ENCODE assay signal across 16 cellular contexts in genomic region chr12:53388932-53389331, GRCh38. TPM values are rescaled to one million over a fixed set of nuclear protein-coding genes. Genes with fewer than 3 reads are reported as not detected.
DNase-seq lines count a peak whose midpoint lies in the region; ATAC-seq and TF ChIP-seq lines count a peak whose summit lies in the region.
"Had no signal": no experiment of that assay in that cellular context is flagged by ENCODE, and none has a peak within 500 bp of the region (broad histone marks: within the 10 kb centered on the region; RNA-seq: fewer than 3 reads in every experiment).

No MANE protein-coding gene starts in this region.

- no TSS peak for BruUV-seq in IMR-90 (replicated peaks; lab: Mats Ljungman, UMichigan)

- TF ChIP-seq CTCF in AG04450 (IDR thresholded peaks at IDR 0.05; ENCODE audit: low read depth, low read length) (no peak), IMR-90 (conservative IDR thresholded peaks at IDR 0.05; ENCODE audit: low read depth, low read length) (no peak), choroid plexus epithelial cell (conservative IDR thresholded peaks at IDR 0.05; ENCODE audit: low read depth, low read length) (no peak), osteoblast (IDR thresholded peaks at IDR 0.05; ENCODE audit: extremely low read depth, low read depth, low read length) (no peak), GM23338 (conservative IDR thresholded peaks at IDR 0.05; ENCODE audit: low read depth in 2 of 2) (no peak)

- peak overlapping the region; percentile 90 for H2AK5ac ChIP-seq in IMR-90 (ENCODE audit: low read depth, low read length)

- H2BK120ac ChIP-seq in IMR-90 (ENCODE audit: low read depth, low read length) = no peak overlapping the region

- H3K4me2 ChIP-seq in IMR-90 (ENCODE audit: low read depth, low read length) (peak overlapping the region; percentile 85), osteoblast (ENCODE audit: insufficient read depth, low read length) (peak overlapping the region; percentile 69), GM23338 (no peak overlapping the region)
- H3K4me2 ChIP-seq: neural progenitor cell had no signal

- H3K23ac ChIP-seq in IMR-90 (ENCODE audit: low read depth, low read length) = peak overlapping the region; percentile 81; the same call in 1 of the 2 replicates

- no CpG with 5 or more reads among the region's 4 CpGs for WGBS in IMR-90 (ENCODE audit: extremely low coverage in 2 of 2, insufficient read length in 1 of 2), 2 experiments

- H2BK15ac ChIP-seq in IMR-90 (ENCODE audit: low read depth, low read length) = peak overlapping the region; percentile 74; the same call in 1 of the 3 replicates

- H3K4me3 ChIP-seq in AG04450 (ENCODE audit: low read depth, low read length) = peak overlapping the region; percentile 0
- H3K4me3 ChIP-seq in IMR-90 (ENCODE audit: insufficient read depth, low read depth, low read length) = no peak overlapping the region
- peak overlapping the region; percentile 12 for H3K4me3 ChIP-seq in choroid plexus epithelial cell (ENCODE audit: low read depth, low read length)
- peak overlapping the region; percentile 22 for H3K4me3 ChIP-seq in osteoblast (ENCODE audit: insufficient read depth, low read length)
- no peak overlapping the region for H3K4me3 ChIP-seq in GM23338
- H3K4me3 ChIP-seq: neural progenitor cell had no signal

- no peaks in the 10 kb centered on the region for H3K9me2 ChIP-seq in GM23338 (ENCODE audit: insufficient read depth)

- H4K20me1 ChIP-seq in IMR-90 (ENCODE audit: insufficient read depth, low read length) (peaks cover 13% of the 10 kb centered on the region; the same call in 1 of the 2 replicates), osteoblast (ENCODE audit: insufficient read depth, low read length) (no peaks in the 10 kb centered on the region), GM23338 (replicated peaks; ENCODE audit: insufficient read depth) (peaks cover 26% of the 10 kb centered on the region)

- POLR2A ChIA-PET in AG04450 (lab: Yijun Ruan, JAX) (interaction anchor here (1.0 to 1.7 kb wide), 2 partner anchors 9 to 10 kb away, joined by 3 to 6 read pairs; partner anchors contain the start of gene SP1), IMR-90 (lab: Charles Lee; ENCODE audit: unreplicated experiment) (no interaction called here)

- no peaks in the 10 kb centered on the region; the same call in 2 of the 3 replicates for H3K9me3 Mint-ChIP-seq in GM23338
- H3K9me3 Mint-ChIP-seq: neural progenitor cell had no signal

- no peak overlapping the region for H2AFZ ChIP-seq in IMR-90 (replicated peaks; ENCODE audit: low read length, poor library complexity)
- H2AFZ ChIP-seq in osteoblast (ENCODE audit: low read length) = no peak overlapping the region
- H2AFZ ChIP-seq in GM23338 = no peak overlapping the region
- H2AFZ ChIP-seq: neural progenitor cell had no signal

- no peak for TF ChIP-seq POLR2A in IMR-90 (IDR thresholded peaks at IDR 0.05; ENCODE audit: low read depth, low read length)

- DNase-seq in AG04450 (ENCODE audit: low read depth, low spot score) (no peak), IMR-90 (no peak), choroid plexus epithelial cell (ENCODE audit: low read depth) (no peak), osteoblast (ENCODE audit: insufficient read length, low spot score, missing footprints) (no peak), RKO (ENCODE audit: low spot score) (no peak), GM23338 (ENCODE audit: low spot score) (no peak), HuH-7 (ENCODE audit: low spot score) (no peak), posterior cingulate gyrus (no peak)
- DNase-seq: activated CD4-positive, alpha-beta T cell treated with anti-CD3 and anti-CD28 coated beads for 36 hours; Calu3; NCI-H510A had no signal

- dilution Hi-C loops in IMR-90 (cut with HindIII; ENCODE audit: low sequenced_read_pairs, unreplicated experiment) = no loop called here

- no peaks in the 10 kb centered on the region for H3K9me3 ChIP-seq in AG04450 (ENCODE audit: control insufficient read depth, insufficient read depth, low read length)
- H3K9me3 ChIP-seq in IMR-90 (ENCODE audit: control insufficient read depth, insufficient read depth, low read length) = no peaks in the 10 kb centered on the region
- no peaks in the 10 kb centered on the region for H3K9me3 ChIP-seq in osteoblast (ENCODE audit: low read depth, low read length)

- H3K14ac ChIP-seq in IMR-90 (replicated peaks; ENCODE audit: low read depth, low read length) = no peak overlapping the region; the same call in 1 of the 2 replicates

- CTCF ChIA-PET in AG04450 (lab: Charles Lee) = interaction anchor here (2.4 to 3.9 kb wide), 3 partner anchors 32 to 68 kb away, joined by 8 to 15 read pairs (median 12); partner anchors contain the start of gene AAAS
- CTCF ChIA-PET in IMR-90 (lab: Yijun Ruan, JAX) = interaction anchor here (0.7 to 1.6 kb wide), 2 partner anchors 36 to 346 kb away, joined by 3 to 4 read pairs; no protein-coding TSS in a partner anchor

- H3F3A ChIP-seq in GM23338 (replicated peaks; ENCODE audit: low read depth) = no peaks in the 10 kb centered on the region; the same call in 1 of the 2 replicates

- H3K4me1 ChIP-seq in IMR-90 (ENCODE audit: control insufficient read depth, insufficient read depth, low read length) (peaks cover 16% of the 10 kb centered on the region), osteoblast (ENCODE audit: insufficient read depth, low read length) (peaks cover 39% of the 10 kb centered on the region), GM23338 (ENCODE audit: insufficient read depth) (0 out of 2 replicates have a peak, but pooled peaks cover 3% of the 10 kb centered on the region)

- H3K36me3 ChIP-seq in IMR-90 (ENCODE audit: control insufficient read depth, insufficient read depth, low read length) (peaks cover 7% of the 10 kb centered on the region), osteoblast (ENCODE audit: insufficient read depth, low read length) (peaks cover 10% of the 10 kb centered on the region), GM23338 (ENCODE audit: insufficient read depth) (peaks cover 11% of the 10 kb centered on the region; the same call in 1 of the 2 replicates)
- H3K36me3 ChIP-seq: neural progenitor cell had no signal

- no peak overlapping the region for H3K9ac ChIP-seq in IMR-90 (ENCODE audit: low read depth, low read length)
- H3K9ac ChIP-seq: neural progenitor cell had no signal

- H3K27me3 Mint-ChIP-seq in GM23338 (ENCODE audit: insufficient read depth, low read depth, poor library complexity) = peaks cover 8% of the 10 kb centered on the region
- H3K27me3 Mint-ChIP-seq: activated CD4-positive, alpha-beta T cell treated with anti-CD3 and anti-CD28 coated beads for 36 hours had no signal

- in situ Hi-C loops in IMR-90 (cut with MboI; ENCODE audit: low sequenced_read_pairs) = no loop called here

- peaks cover 29% of the 10 kb centered on the region for H3K36me3 Mint-ChIP-seq in GM23338 (ENCODE audit: low read depth)

- intact Hi-C loops in IMR-90 (cut with micrococcal nuclease) (no loop called here), posterior cingulate gyrus (cut with DNase I) (no loop called here)

- peak overlapping the region; percentile 39 to 82; a peak in 3 of 4 replicates for H4K8ac ChIP-seq in IMR-90 (ENCODE audit: low read depth in 2 of 2, low read length in 2 of 2)

- H3K18ac ChIP-seq in IMR-90 (ENCODE audit: low read depth, low read length) = peak overlapping the region; percentile 48

- TF ChIP-seq RAD21 in IMR-90 (IDR thresholded peaks at IDR 0.05; ENCODE audit: low read length) = no peak

- peak overlapping the region; percentile 40; the same call in 1 of the 2 replicates for H3K56ac ChIP-seq in IMR-90 (ENCODE audit: extremely low read depth, insufficient read depth, low read length)

- peaks cover 18 to 58% of the 10 kb centered on the region in 2 experiments; a peak in 3 of 4 replicates for H3K79me1 ChIP-seq in IMR-90 (ENCODE audit: low read depth in 1 of 2, low read length in 2 of 2)

- H3K79me2 ChIP-seq in osteoblast (ENCODE audit: insufficient read depth, low read length) (peaks cover 78% of the 10 kb centered on the region), GM23338 (replicated peaks; ENCODE audit: insufficient read depth) (peaks cover 97% of the 10 kb centered on the region)

- H2BK5ac ChIP-seq in IMR-90 (ENCODE audit: low read depth, low read length, poor library complexity, severe bottlenecking) = peak overlapping the region; percentile 87

- no peaks in the 10 kb centered on the region for H3K27me3 ChIP-seq in AG04450 (ENCODE audit: control insufficient read depth, insufficient read depth, low read length)
- no peaks in the 10 kb centered on the region for H3K27me3 ChIP-seq in IMR-90 (ENCODE audit: control insufficient read depth, insufficient read depth, low read length)
- no peaks in the 10 kb centered on the region for H3K27me3 ChIP-seq in osteoblast (ENCODE audit: insufficient read depth, low read length)
- H3K27me3 ChIP-seq in GM23338 (ENCODE audit: insufficient read depth) = no peaks in the 10 kb centered on the region
- H3K27me3 ChIP-seq: neural progenitor cell had no signal

- peak overlapping the region; percentile 38 for H3K4ac ChIP-seq in IMR-90 (ENCODE audit: low read depth, low read length)

- 0 out of 2 replicates have a peak overlapping the region, but pooled peaks have one; percentile 34 for H2BK20ac ChIP-seq in IMR-90 (ENCODE audit: low read depth, low read length)

- no peak overlapping the region for H3K27ac Mint-ChIP-seq in GM23338
- H3K27ac Mint-ChIP-seq: neural progenitor cell had no signal

- peak overlapping the region; percentile 77 for H4K5ac ChIP-seq in IMR-90 (ENCODE audit: low read depth, low read length)

- H3K4me1 Mint-ChIP-seq in GM23338 = peaks cover 4% of the 10 kb centered on the region; the same call in 2 of the 3 replicates

- peak overlapping the region; percentile 52 for H3K27ac ChIP-seq in AG04450 (ENCODE audit: low read depth, low read length)
- peak overlapping the region; percentile 83; the same call in 1 of the 2 replicates for H3K27ac ChIP-seq in IMR-90 (ENCODE audit: insufficient read depth, low read length)
- H3K27ac ChIP-seq in osteoblast (ENCODE audit: low read depth, low read length) = peak overlapping the region; percentile 86
- H3K27ac ChIP-seq in GM23338 (ENCODE audit: low read depth) = no peak overlapping the region

- H4K91ac ChIP-seq in IMR-90 (ENCODE audit: insufficient read depth, low read depth, low read length) = peak overlapping the region; percentile 10; the same call in 1 of the 2 replicates

- no peak overlapping the region for H3K4me3 Mint-ChIP-seq in GM23338
- H3K4me3 Mint-ChIP-seq: neural progenitor cell had no signal

- H3K9me1 ChIP-seq in IMR-90 (ENCODE audit: insufficient read depth, low read length) = 0 out of 2 replicates have a peak, but pooled peaks cover 2% of the 10 kb centered on the region

- peak overlapping the region; percentile 72 for H2AK9ac ChIP-seq in IMR-90 (replicated peaks; ENCODE audit: low read depth, low read length, poor library complexity)

- ATAC-seq in IMR-90 (ENCODE audit: low read depth) (no peak), GM23338 (no peak)
- ATAC-seq: activated CD4-positive, alpha-beta T cell treated with anti-CD3 and anti-CD28 coated beads for 36 hours had no signal

RNA-seq across cellular contexts. Expression of gene SP1, which starts 9.0 kb away (rescaled TPM):
- polyA plus RNA-seq in AG04450 (2011; rRNA removed) (44.6 and 45.9 TPM in 2 replicates), IMR-90 (2012; rRNA removed) (19.7 and 21.2 TPM in 2 replicates), GM23338 (2016; fragmentation: Nextera tagmentation; extraction: Ambion mirVana) (10.6 and 11.1 TPM in 2 replicates)
- 149 and 169 TPM in 2 replicates for polyA minus RNA-seq in AG04450 (2011; rRNA and poly(A)+ RNA removed)
- total RNA-seq in IMR-90 (2012; rRNA removed) (45.0 and 53.6 TPM in 2 replicates), osteoblast (50.3 and 56.0 TPM in 2 replicates)
- polyA plus RNA-seq in IMR-90 (2012; cell fraction: cytosol; rRNA removed) = 4.3 and 9.9 TPM in 2 replicates
- 24.6 and 42.1 TPM in 2 replicates for polyA plus RNA-seq in IMR-90 (2012; cell fraction: nucleus; rRNA removed; ENCODE audit: low replicate concordance)
- total RNA-seq in GM23338 (2014; rRNA removed; shearing (Covaris generic)) = 68.4 and 73.3 TPM in 2 replicates

RNA-seq across cellular contexts. Expression of gene AMHR2, which starts 34.7 kb away (rescaled TPM):
- not detected in 2 replicates for polyA plus RNA-seq in AG04450 (2011; rRNA removed)
- not detected in 2 replicates for polyA minus RNA-seq in AG04450 (2011; rRNA and poly(A)+ RNA removed)
- total RNA-seq in IMR-90 (2012; rRNA removed) = not detected in 2 replicates
- not detected in 2 replicates for polyA plus RNA-seq in IMR-90 (2012; rRNA removed)
- polyA plus RNA-seq in IMR-90 (2012; cell fraction: cytosol; rRNA removed) = not detected in 2 replicates
- 0.04 TPM in 1 of 2 replicates, not detected in the other for polyA plus RNA-seq in IMR-90 (2012; cell fraction: nucleus; rRNA removed; ENCODE audit: low replicate concordance)
- total RNA-seq in osteoblast = not detected in 2 replicates
- total RNA-seq in GM23338 (2014; rRNA removed; shearing (Covaris generic)) = 0.24 TPM in 1 of 2 replicates, not detected in the other
- not detected in 2 replicates for polyA plus RNA-seq in GM23338 (2016; fragmentation: Nextera tagmentation; extraction: Ambion mirVana)
- total RNA-seq: activated CD4-positive, alpha-beta T cell treated with anti-CD3 and anti-CD28 coated beads for 36 hours; Calu3; M059J had no signal

RNA-seq across cellular contexts. Expression of gene PRR13, which starts 52.6 kb away (rescaled TPM):
- polyA plus RNA-seq in AG04450 (2011; rRNA removed) (71.4 and 92.8 TPM in 2 replicates), IMR-90 (2012; rRNA removed) (95.7 and 114 TPM in 2 replicates), GM23338 (2016; fragmentation: Nextera tagmentation; extraction: Ambion mirVana) (302 and 303 TPM in 2 replicates)
- polyA minus RNA-seq in AG04450 (2011; rRNA and poly(A)+ RNA removed) = 78.8 and 83.9 TPM in 2 replicates
- total RNA-seq in IMR-90 (2012; rRNA removed) (25.5 and 31.4 TPM in 2 replicates), osteoblast (55.0 and 64.2 TPM in 2 replicates)
- polyA plus RNA-seq in IMR-90 (2012; cell fraction: cytosol; rRNA removed) = 64.4 and 67.7 TPM in 2 replicates
- 27.8 and 46.6 TPM in 2 replicates for polyA plus RNA-seq in IMR-90 (2012; cell fraction: nucleus; rRNA removed; ENCODE audit: low replicate concordance)
- 70.5 and 120 TPM in 2 replicates for total RNA-seq in GM23338 (2014; rRNA removed; shearing (Covaris generic))

RNA-seq across cellular contexts. Expression of gene SP7, which starts 52.8 kb away (rescaled TPM):
- not detected in 2 replicates for polyA plus RNA-seq in AG04450 (2011; rRNA removed)
- 0.26 TPM in 1 of 2 replicates, not detected in the other for polyA minus RNA-seq in AG04450 (2011; rRNA and poly(A)+ RNA removed)
- total RNA-seq in IMR-90 (2012; rRNA removed) = not detected in 2 replicates
- polyA plus RNA-seq in IMR-90 (2012; rRNA removed) = not detected in 2 replicates
- polyA plus RNA-seq in IMR-90 (2012; cell fraction: cytosol; rRNA removed) = not detected in 2 replicates
- not detected in 2 replicates for polyA plus RNA-seq in IMR-90 (2012; cell fraction: nucleus; rRNA removed; ENCODE audit: low replicate concordance)
- not detected in 2 replicates for total RNA-seq in osteoblast
- 0.04 and 0.17 TPM in 2 replicates for total RNA-seq in GM23338 (2014; rRNA removed; shearing (Covaris generic))
- 0.16 TPM in 1 of 2 replicates, not detected in the other for polyA plus RNA-seq in GM23338 (2016; fragmentation: Nextera tagmentation; extraction: Ambion mirVana)
- total RNA-seq: activated CD4-positive, alpha-beta T cell treated with anti-CD3 and anti-CD28 coated beads for 36 hours; Calu3; M059J; SK-MEL-5; subcutaneous adipose tissue had no signal
- polyA plus RNA-seq: adipose tissue had no signal

Comparison
In these comparisons a context has a peak if more than half of its experiments do, and no peak if none do; other contexts are left out.
1. H3K4me3 ChIP-seq: peak in AG04450 (single experiment), choroid plexus epithelial cell (single experiment) and osteoblast (single experiment); none in IMR-90 (single experiment) and GM23338 (single experiment).